ENCODE assay signal across 8 cellular contexts in the genomic region with DNA sequence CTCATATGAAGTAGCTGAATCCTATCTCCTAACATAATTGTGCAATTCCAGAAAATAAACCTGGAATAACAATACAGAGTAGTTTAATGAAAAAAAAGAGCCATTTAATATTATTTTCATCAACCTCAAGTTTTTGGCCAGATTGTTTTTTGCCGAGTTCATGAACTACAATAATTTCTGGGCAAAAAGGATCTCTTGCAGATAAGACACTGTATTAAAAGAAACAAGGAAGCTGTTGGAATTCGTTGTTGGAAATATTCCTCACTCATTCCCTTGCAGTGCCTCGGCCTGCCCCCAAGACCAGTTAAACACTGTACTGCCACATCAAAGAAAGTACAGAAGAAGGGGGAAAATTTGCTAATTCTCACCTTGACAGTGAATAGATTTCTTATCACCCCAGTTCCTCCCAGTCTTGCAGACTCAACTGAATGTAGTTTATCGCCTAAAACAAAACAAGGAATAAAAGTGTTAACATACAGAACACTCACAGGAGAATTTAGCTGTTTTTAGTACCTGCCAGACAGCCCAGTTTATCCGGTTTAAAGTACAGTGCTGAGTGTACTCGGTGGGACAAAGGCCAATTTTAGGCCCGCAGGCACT. TPM values are rescaled to one million over a fixed set of nuclear protein-coding genes. Genes with fewer than 3 reads are reported as not detected.
DNase-seq lines count a peak whose midpoint lies in the region; ATAC-seq and TF ChIP-seq lines count a peak whose summit lies in the region.

No MANE protein-coding gene starts in this region.

- intact Hi-C loops in A673 (cut with micrococcal nuclease; ENCODE audit: unreplicated experiment) (loop anchor here (1.0 to 10.0 kb wide), 2 partner anchors 78 to 509 kb away; no protein-coding TSS in a partner anchor), mammary epithelial cell (cut with micrococcal nuclease) (loop anchor here (1.0 to 10.0 kb wide), 4 partner anchors 31 to 1081 kb away; no protein-coding TSS in a partner anchor), mucosa of descending colon (cut with DNase I, micrococcal nuclease) (loop anchor here in 1 of 2 donors (10.0 kb wide), 1 partner anchor 79 kb away; no protein-coding TSS in a partner anchor)

- peaks cover 34% of the 10 kb centered on the region for H3K79me2 ChIP-seq in mammary epithelial cell (ENCODE audit: insufficient read depth, low read length)

- H3K27ac ChIP-seq in A673 (ENCODE audit: low read depth, low read length, poor library complexity, severe bottlenecking): peak overlapping the region; percentile 84
- H3K27ac ChIP-seq in mammary epithelial cell (ENCODE audit: insufficient read depth, low read depth, low read length): peak overlapping the region; percentile 25

- H3K4me3 ChIP-seq in A673 (ENCODE audit: low read depth, low read length, poor library complexity, severe bottlenecking) (peak overlapping the region; percentile 100), HFF-Myc (replicated peaks; ENCODE audit: low read depth, low read length) (peak overlapping the region; percentile 95), mammary epithelial cell (replicated peaks in 1 of 3; ENCODE audit: insufficient read depth in 1 of 3, low read depth in 2 of 3, low read length in 3 of 3) (peak overlapping the region; percentile 73 to 97 (median 83)), mucosa of descending colon (peak overlapping the region; percentile 44)

- H4K20me1 ChIP-seq in mammary epithelial cell (ENCODE audit: insufficient read depth, low read length): no peaks in the 10 kb centered on the region

- POLR2A ChIA-PET in A673 (lab: Charles Lee; ENCODE audit: low non-redundant PET): no interaction called here

- H3K36me3 ChIP-seq in A673 (ENCODE audit: insufficient read depth, low read length, poor library complexity, severe bottlenecking): peaks cover 50% of the 10 kb centered on the region
- peaks cover 13% of the 10 kb centered on the region for H3K36me3 ChIP-seq in mammary epithelial cell (ENCODE audit: insufficient read depth, low read length)
- no peaks in the 10 kb centered on the region for H3K36me3 ChIP-seq in mucosa of descending colon (ENCODE audit: low read depth)

- no peak for TF ChIP-seq CTCF in A673 (conservative IDR thresholded peaks at IDR 0.05; ENCODE audit: low read depth, low read length)
- no peak for TF ChIP-seq CTCF in HFF-Myc (IDR thresholded peaks at IDR 0.05; ENCODE audit: low read depth, low read length, missing control alignments)
- TF ChIP-seq CTCF in mammary epithelial cell (conservative IDR thresholded peaks at IDR 0.05 in 1 of 2, IDR thresholded peaks at IDR 0.05 in 1 of 2; ENCODE audit: extremely low read depth in 1 of 2, insufficient read depth in 1 of 2, low read depth in 1 of 2, low read length in 2 of 2): no peak
- no peak for TF ChIP-seq CTCF in mucosa of descending colon (IDR thresholded peaks at IDR 0.05)

- WGBS in mammary epithelial cell (ENCODE audit: low coverage, missing lambda C conversion rate): 1% methylated on average over 7 of the region's 7 CpGs

- peak overlapping the region; percentile 90 for H2AFZ ChIP-seq in mammary epithelial cell (ENCODE audit: low read depth, low read length)

- no peaks in the 10 kb centered on the region for H3K9me3 ChIP-seq in A673 (ENCODE audit: low read depth, low read length, poor library complexity, severe bottlenecking)
- H3K9me3 ChIP-seq in mammary epithelial cell (replicated peaks; ENCODE audit: insufficient read depth, low read length): no peaks in the 10 kb centered on the region
- no peaks in the 10 kb centered on the region for H3K9me3 ChIP-seq in mucosa of descending colon

- in situ Hi-C loops in mammary epithelial cell (cut with MboI; ENCODE audit: low sequenced_read_pairs in 2 of 2): loop anchor here in 1 of 2 donors (10.0 kb wide), 1 partner anchor 79 kb away; no protein-coding TSS in a partner anchor

- H3K9ac ChIP-seq in mammary epithelial cell (ENCODE audit: insufficient read depth, low read length): peak overlapping the region; percentile 42

- H3K4me2 ChIP-seq in mammary epithelial cell (ENCODE audit: insufficient read depth, low read depth, low read length): peak overlapping the region; percentile 95

- CTCF ChIA-PET in A673 (lab: Charles Lee): interaction anchor here (0.7 to 0.8 kb wide), 2 partner anchors 13 to 152 kb away, joined by 3 to 5 read pairs; a partner anchor contains a TSS
- CTCF ChIA-PET in mammary epithelial cell (lab: Charles Lee; ENCODE audit: low non-redundant PET): interaction anchor here (0.7 to 1.4 kb wide), 3 partner anchors 78 to 507 kb away, joined by 3 to 22 read pairs (median 6); no protein-coding TSS in a partner anchor

- H3K27me3 ChIP-seq in A673 (replicated peaks; ENCODE audit: insufficient read depth, low read depth, low read length, poor library complexity) (no peaks in the 10 kb centered on the region), mammary epithelial cell (ENCODE audit: insufficient read depth, low read length) (no peaks in the 10 kb centered on the region)

- dilution Hi-C loops in mammary epithelial cell (cut with HindIII; ENCODE audit: low sequenced_read_pairs): loop anchor here (25.0 kb wide), 1 partner anchor 141 kb away; a partner anchor contains a TSS

- H3K4me1 ChIP-seq in A673 (ENCODE audit: insufficient read depth, low read length, poor library complexity, severe bottlenecking) (peaks cover 10% of the 10 kb centered on the region), mammary epithelial cell (ENCODE audit: insufficient read depth, low read length) (peaks cover 30% of the 10 kb centered on the region), mucosa of descending colon (ENCODE audit: low read depth) (peaks cover 19% of the 10 kb centered on the region)

- ATAC-seq in mucosa of descending colon: no peak
- ATAC-seq in esophagus mucosa: no peak
- ATAC-seq in HG02870 (IDR thresholded peaks at IDR 0.05; ENCODE audit: unreplicated experiment): no peak

- DNase-seq in A673 (ENCODE audit: low spot score): no peak
- no peak for DNase-seq in HFF-Myc (ENCODE audit: extremely low read depth, low read depth)
- DNase-seq in mammary epithelial cell: no peak
- DNase-seq in mucosa of descending colon: no peak
- no peak for DNase-seq in DMS79 treated with DMSO at 0.1 percent for 48 hours (lab: John Stamatoyannopoulos, UW)
- no peak for DNase-seq in NCI-H1930 (lab: John Stamatoyannopoulos, UW)

- TSS peak; percentile 35 for BruUV-seq in A673 (replicated peaks; lab: Mats Ljungman, UMichigan)
- TSS peak; percentile 58 for BruUV-seq in mammary epithelial cell (replicated peaks; lab: Mats Ljungman, UMichigan)

RNA-seq across cellular contexts. Expression of a gene that starts 1.3 kb away (rescaled TPM):
- total RNA-seq in A673 (2021): 191 and 196 TPM in 2 replicates
- 100 to 1,000 TPM; 113 to 125 TPM for total RNA-seq in mammary epithelial cell
- polyA plus RNA-seq in mammary epithelial cell: 110 TPM
- polyA minus RNA-seq in mammary epithelial cell: 73.6 TPM
- total RNA-seq in mucosa of descending colon: 100 to 1,000 TPM; 105 to 233 (median 227) TPM
- 179 TPM for total RNA-seq in esophagus mucosa

RNA-seq across cellular contexts. Expression of a gene that starts 12.4 kb away (rescaled TPM):
- 28.8 and 32.1 TPM in 2 replicates for total RNA-seq in A673 (2021)
- total RNA-seq in mammary epithelial cell: 10 to 100 TPM; 31.9 to 44.2 TPM
- polyA plus RNA-seq in mammary epithelial cell: 11.8 TPM
- polyA minus RNA-seq in mammary epithelial cell: 24.4 TPM
- 10 to 100 TPM; 20.5 to 29.6 (median 25.2) TPM for total RNA-seq in mucosa of descending colon
- total RNA-seq in esophagus mucosa: 12.0 TPM

Comparison
In these comparisons a context has a peak if more than half of its experiments do, and no peak if none do; other contexts are left out.
1. H3K4me3 ChIP-seq: peak in every context shown above with its lines; median percentile 100 in A673; 95 in HFF-Myc; 83 in mammary epithelial cell; 44 in mucosa of descending colon.